ENCODE assay signal across 8 cellular contexts in the genomic region with DNA sequence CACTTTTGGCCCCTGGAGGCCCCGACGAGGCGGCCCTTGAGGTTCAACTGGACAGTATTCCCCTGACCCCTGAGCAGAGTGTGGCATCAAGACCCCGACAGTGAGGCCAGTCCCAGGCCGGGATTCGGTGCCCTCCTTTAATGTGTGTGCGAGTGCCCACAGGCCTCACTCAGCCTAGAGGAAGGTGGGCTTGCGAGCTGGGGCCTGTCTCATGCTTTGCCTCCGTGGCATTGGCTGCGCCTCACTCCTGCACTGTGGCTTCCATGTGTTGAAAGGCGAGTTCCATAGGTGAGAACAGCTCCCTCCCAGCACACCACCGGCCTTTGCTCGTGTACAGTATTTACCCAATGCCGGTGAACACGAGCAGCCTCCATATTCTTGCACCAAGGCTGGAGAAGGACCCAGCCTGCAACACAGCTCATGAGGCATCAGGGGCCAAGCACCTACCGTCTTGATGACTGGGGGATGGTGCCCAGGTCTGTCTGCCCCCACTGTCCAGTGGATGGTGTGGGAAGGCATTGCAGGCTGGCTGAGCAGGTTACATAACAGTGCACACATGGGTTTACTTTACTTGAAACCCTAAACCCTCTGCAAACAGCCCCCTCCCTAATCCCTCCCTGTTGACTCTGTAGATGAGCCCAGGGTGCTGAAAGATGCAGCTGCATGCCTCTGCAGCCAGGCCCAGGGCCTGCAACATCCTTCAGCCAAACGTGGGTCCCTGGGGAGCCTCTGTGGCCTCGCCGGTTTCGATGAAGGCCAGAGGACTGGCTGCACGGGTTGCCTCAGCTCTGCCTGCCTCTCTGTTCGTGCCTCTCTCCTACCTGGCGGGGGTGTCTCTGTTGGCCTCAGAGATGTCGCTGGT.
DNase-seq lines count a peak whose midpoint lies in the region; ATAC-seq, FAIRE-seq and TF ChIP-seq lines count a peak whose summit lies in the region.

No MANE protein-coding gene starts in this region.

- H3K9ac ChIP-seq in PC-3 (ENCODE audit: low read length) (no peak overlapping the region), liver (ENCODE audit: low read depth in 1 of 2, low read length in 2 of 2) (no peak overlapping the region)

- H3K27ac ChIP-seq in PC-3 (ENCODE audit: low read length) = no peak overlapping the region
- no peak overlapping the region for H3K27ac ChIP-seq in liver (ENCODE audit: low read depth in 1 of 2, low read length in 2 of 2)
- H3K27ac ChIP-seq in A673 (ENCODE audit: low read depth, low read length, poor library complexity, severe bottlenecking) = no peak overlapping the region
- H3K27ac ChIP-seq in small intestine (ENCODE audit: low read depth in 1 of 2, low read length in 1 of 2) = no peak overlapping the region

- CTCF ChIA-PET in PC-3 (lab: Charles Lee) (no interaction called here), A673 (lab: Charles Lee) (no interaction called here)

- no peak for FAIRE-seq in small intestine (lab: Jason Lieb, UNC)

- intact Hi-C loops in PC-3 (cut with micrococcal nuclease) (no loop called here), A673 (cut with micrococcal nuclease; ENCODE audit: unreplicated experiment) (no loop called here)

- BruUV-seq in PC-3 (replicated peaks; lab: Mats Ljungman, UMichigan) (no TSS peak), A673 (replicated peaks; lab: Mats Ljungman, UMichigan) (no TSS peak)

- H4K20me1 ChIP-seq in PC-3 (ENCODE audit: low read length) = no peaks in the 10 kb centered on the region

- DNase-seq in AG10803 (ENCODE audit: low read depth) = peak; percentile 91
- peak; percentile 19 for DNase-seq in PC-3
- no peak for DNase-seq in NK-92 (lab: John Stamatoyannopoulos, UW; ENCODE audit: unreplicated experiment)
- DNase-seq in A673 (ENCODE audit: low spot score) = no peak
- DNase-seq in small intestine = no peak

- H2AFZ ChIP-seq in PC-3 (ENCODE audit: low read length) = no peak overlapping the region

- WGBS in liver = 76% methylated on average over 24 of the region's 24 CpGs
- WGBS in small intestine, 3 donors = 76 to 80% (median 80%) methylated on average over 24 of the region's 24 CpGs

- no peaks in the 10 kb centered on the region for H3K27me3 ChIP-seq in PC-3 (ENCODE audit: low read length)
- no peaks in the 10 kb centered on the region for H3K27me3 ChIP-seq in liver (ENCODE audit: control insufficient read depth in 4 of 4, insufficient read depth in 4 of 4, low read length in 3 of 4)
- H3K27me3 ChIP-seq in A673 (replicated peaks; ENCODE audit: insufficient read depth, low read depth, low read length, poor library complexity) = no peaks in the 10 kb centered on the region
- H3K27me3 ChIP-seq in small intestine (ENCODE audit: control insufficient read depth in 2 of 2, insufficient read depth in 2 of 2, low read length in 2 of 2) = no peaks in the 10 kb centered on the region

- no peak for TF ChIP-seq RAD21 in liver (IDR thresholded peaks at IDR 0.05)

- POLR2A ChIA-PET in PC-3 (lab: Charles Lee; ENCODE audit: unreplicated experiment) (no interaction called here), A673 (lab: Charles Lee; ENCODE audit: low non-redundant PET) (no interaction called here)

- no peak overlapping the region for H3K4me3 ChIP-seq in AG10803 (ENCODE audit: low read length)
- H3K4me3 ChIP-seq in PC-3 (ENCODE audit: low read length) = no peak overlapping the region
- H3K4me3 ChIP-seq in liver (ENCODE audit: low read depth in 1 of 3, low read length in 3 of 3) = no peak overlapping the region
- H3K4me3 ChIP-seq in A673 (ENCODE audit: low read depth, low read length, poor library complexity, severe bottlenecking) = no peak overlapping the region
- no peak overlapping the region for H3K4me3 ChIP-seq in small intestine (ENCODE audit: low read depth in 1 of 2, low read length in 2 of 2)

- H3K9me2 ChIP-seq in PC-3 (replicated peaks; ENCODE audit: low read length) = no peaks in the 10 kb centered on the region

- H3K79me2 ChIP-seq in PC-3 (ENCODE audit: low read length) = no peaks in the 10 kb centered on the region

- no peaks in the 10 kb centered on the region for H3F3A ChIP-seq in PC-3 (ENCODE audit: low read length, unreplicated experiment)

- H3K4me2 ChIP-seq in PC-3 (ENCODE audit: low read length) = no peak overlapping the region

- no peak for TF ChIP-seq CTCF in AG10803 (conservative IDR thresholded peaks at IDR 0.05; ENCODE audit: low read length)
- no peak for TF ChIP-seq CTCF in PC-3 (conservative IDR thresholded peaks at IDR 0.05; ENCODE audit: low read depth, low read length)
- TF ChIP-seq CTCF in liver (IDR thresholded peaks at IDR 0.05; ENCODE audit: low read depth, low read length, missing input control) = peak; percentile 6
- TF ChIP-seq CTCF in A673 (conservative IDR thresholded peaks at IDR 0.05; ENCODE audit: low read depth, low read length) = no peak

- no peaks in the 10 kb centered on the region for H3K36me3 ChIP-seq in PC-3 (ENCODE audit: low read depth, low read length)
- H3K36me3 ChIP-seq in liver (ENCODE audit: control insufficient read depth in 4 of 4, insufficient read depth in 3 of 4, low read depth in 1 of 4, low read length in 3 of 4) = no peaks in the 10 kb centered on the region
- no peaks in the 10 kb centered on the region for H3K36me3 ChIP-seq in A673 (ENCODE audit: insufficient read depth, low read length, poor library complexity, severe bottlenecking)
- no peaks in the 10 kb centered on the region for H3K36me3 ChIP-seq in small intestine (ENCODE audit: control insufficient read depth in 2 of 2, insufficient read depth in 2 of 2, low read length in 2 of 2)

- peak; percentile 77 for ATAC-seq in GM19023 (IDR thresholded peaks at IDR 0.05; ENCODE audit: unreplicated experiment)
- ATAC-seq in PC-3 = peak; percentile 86
- ATAC-seq in HG02852 (IDR thresholded peaks at IDR 0.05; ENCODE audit: unreplicated experiment) = no peak

- no peaks in the 10 kb centered on the region for H3K4me1 ChIP-seq in PC-3 (ENCODE audit: insufficient read depth, low read length)
- peaks cover 0 to 21% (median 13%) of the 10 kb centered on the region in 4 donors for H3K4me1 ChIP-seq in liver (ENCODE audit: control insufficient read depth in 4 of 4, insufficient read depth in 4 of 4, low read length in 3 of 4)
- H3K4me1 ChIP-seq in A673 (ENCODE audit: insufficient read depth, low read length, poor library complexity, severe bottlenecking) = no peaks in the 10 kb centered on the region
- H3K4me1 ChIP-seq in small intestine (ENCODE audit: control insufficient read depth in 2 of 2, insufficient read depth in 1 of 2, low read depth in 1 of 2, low read length in 1 of 2) = no peaks in the 10 kb centered on the region

- H3K9me3 ChIP-seq in PC-3 (ENCODE audit: low read length) (no peaks in the 10 kb centered on the region), liver (ENCODE audit: control insufficient read depth in 4 of 4, low read length in 3 of 4) (no peaks in the 10 kb centered on the region), A673 (ENCODE audit: low read depth, low read length, poor library complexity, severe bottlenecking) (no peaks in the 10 kb centered on the region), small intestine (ENCODE audit: control insufficient read depth, low read depth) (no peaks in the 10 kb centered on the region)

TF ChIP-seq in liver, 16 proteins besides CTCF, POLR2A, EP300 and RAD21:
- TF ChIP-seq, protein P1, sequence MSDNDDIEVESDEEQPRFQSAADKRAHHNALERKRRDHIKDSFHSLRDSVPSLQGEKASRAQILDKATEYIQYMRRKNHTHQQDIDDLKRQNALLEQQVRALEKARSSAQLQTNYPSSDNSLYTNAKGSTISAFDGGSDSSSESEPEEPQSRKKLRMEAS (IDR thresholded peaks at IDR 0.05) = no peak
- TF ChIP-seq FOXA2 (IDR thresholded peaks at IDR 0.05) (peak; percentile 62), FOXA1 (IDR thresholded peaks at IDR 0.05) (peak; percentile 31), SP1 (IDR thresholded peaks at IDR 0.05) (no peak), YY1 (IDR thresholded peaks at IDR 0.05) (no peak)

Comparison
In these comparisons a context has a peak if more than half of its experiments do, and no peak if none do; other contexts are left out.
1. DNase-seq: peak in AG10803 (single experiment) and PC-3 (single experiment); none in NK-92 (single experiment), A673 (single experiment) and small intestine (single experiment).